In the genomic region with DNA sequence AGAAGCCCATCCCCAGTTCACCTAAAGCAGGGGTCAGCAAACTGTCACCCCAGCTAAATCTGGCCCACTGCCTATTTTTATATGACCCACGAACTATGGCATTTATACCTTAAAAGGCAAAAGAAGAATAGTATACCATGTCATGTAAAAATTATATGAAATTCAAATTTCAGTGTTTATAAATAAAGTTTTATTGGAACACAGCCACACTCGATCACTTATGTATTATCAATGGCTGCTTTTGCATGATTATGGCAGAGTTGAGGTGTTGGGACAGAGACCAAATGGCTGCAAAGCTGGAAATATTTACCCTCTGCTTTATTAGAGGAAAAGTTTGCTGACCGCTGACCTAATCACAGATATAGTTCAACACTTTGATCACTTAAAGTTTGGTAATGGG, we compare ENCODE assay signal across 29 cellular contexts.
"Had no signal": no experiment of that assay in that cellular context is flagged by ENCODE, and none has a peak within 500 bp of the region (broad histone marks: within the 10 kb centered on the region; RNA-seq: fewer than 3 reads in every experiment).

No MANE protein-coding gene starts in this region.

- DNase-seq: colonic mucosa; cortex of kidney; dermis blood vessel endothelial cell; dorsolateral prefrontal cortex; effector CD4-positive, alpha-beta T cell; effector CD8-positive, alpha-beta T cell; effector memory CD4-positive, alpha-beta T cell; effector memory CD8-positive, alpha-beta T cell; endodermal cell; erythroblast; esophagus squamous epithelium; foreskin fibroblast; foreskin keratinocyte; foreskin melanocyte; gastrocnemius medialis; glutamatergic neuron; head of caudate nucleus; heart left ventricle; heart right ventricle had no signal

- H3K4me2 ChIP-seq: hepatocyte had no signal

- H3K36me3 ChIP-seq: colonic mucosa, esophagus muscularis mucosa, esophagus squamous epithelium, gastrocnemius medialis, gastroesophageal sphincter, heart left ventricle, heart right ventricle had no signal

- H3K27ac ChIP-seq: colonic mucosa, coronary artery, dorsolateral prefrontal cortex, epithelial cell of prostate, esophagus muscularis mucosa, esophagus squamous epithelium, foreskin keratinocyte, gastrocnemius medialis, gastroesophageal sphincter, heart left ventricle, heart right ventricle, hepatocyte had no signal

- H2AFZ ChIP-seq: hepatocyte had no signal

- H3K9me3 ChIP-seq: colonic mucosa, esophagus muscularis mucosa, esophagus squamous epithelium, gastrocnemius medialis, gastroesophageal sphincter, heart left ventricle, heart right ventricle had no signal

- H3K79me2 ChIP-seq: hepatocyte had no signal

- H3K4me3 ChIP-seq: colonic mucosa, coronary artery, dorsolateral prefrontal cortex, esophagus muscularis mucosa, esophagus squamous epithelium, gastrocnemius medialis, gastroesophageal sphincter, heart left ventricle, heart right ventricle, hepatocyte had no signal

- H3K27me3 ChIP-seq: colonic mucosa, dorsolateral prefrontal cortex, esophagus muscularis mucosa, esophagus squamous epithelium, gastrocnemius medialis, gastroesophageal sphincter, heart left ventricle, heart right ventricle, hepatocyte had no signal

- H3K4me1 ChIP-seq: colonic mucosa, esophagus muscularis mucosa, esophagus squamous epithelium, foreskin keratinocyte, gastrocnemius medialis, gastroesophageal sphincter, heart right ventricle had no signal

- FAIRE-seq: colon, endometrium, endothelial cell of umbilical vein, frontal cortex had no signal

- ATAC-seq: effector memory CD8-positive, alpha-beta T cell; esophagus mucosa; foreskin keratinocyte; gastrocnemius medialis; gastroesophageal sphincter; heart left ventricle; heart right ventricle had no signal
